In genomic region chr3:194315965-194316361, GRCh38 we compare ENCODE assay signal across 9 cellular contexts. TPM values are rescaled to one million over a fixed set of nuclear protein-coding genes. Genes with fewer than 3 reads are reported as not detected.
A peak's percentile ranks its signal among the peaks of the same experiment; 100 is the strongest.
DNase-seq lines count a peak whose midpoint lies in the region; ATAC-seq and TF ChIP-seq lines count a peak whose summit lies in the region.
"Had no signal": no experiment of that assay in that cellular context is flagged by ENCODE, and none has a peak within 500 bp of the region (broad histone marks: within the 10 kb centered on the region; RNA-seq: fewer than 3 reads in every experiment).

No MANE protein-coding gene starts in this region.

- H3K36me3 ChIP-seq in smooth muscle cell (ENCODE audit: low read depth) = no peaks in the 10 kb centered on the region

- H3K36me3 Mint-ChIP-seq in Calu3 (ENCODE audit: insufficient read depth, unreplicated experiment) = peaks cover 26% of the 10 kb centered on the region

- ATAC-seq in GM21825 (IDR thresholded peaks at IDR 0.05; ENCODE audit: unreplicated experiment) = peak; percentile 13

- 25% methylated on average over 17 of the region's 17 CpGs for WGBS in smooth muscle cell (ENCODE audit: low lambda C conversion rate)

- no peak overlapping the region for H3K9ac ChIP-seq in smooth muscle cell (ENCODE audit: low read depth)

- H3F3A ChIP-seq in smooth muscle cell (ENCODE audit: low read depth) = peaks cover 4% of the 10 kb centered on the region

- peak overlapping the region; percentile 92 for H3K4me2 ChIP-seq in smooth muscle cell

- H3K27ac ChIP-seq in smooth muscle cell (ENCODE audit: low read depth) = no peak overlapping the region

- peak overlapping the region; percentile 12 for H3K27ac Mint-ChIP-seq in Calu3 (ENCODE audit: unreplicated experiment)

- no peaks in the 10 kb centered on the region for H3K27me3 Mint-ChIP-seq in Calu3 (ENCODE audit: unreplicated experiment)

- peaks cover 15% of the 10 kb centered on the region for H3K27me3 ChIP-seq in smooth muscle cell (ENCODE audit: low read depth)

- no peak overlapping the region for H3K4me3 ChIP-seq in fibroblast of pulmonary artery (replicated peaks; ENCODE audit: low read depth, low read length)
- peak overlapping the region; percentile 46 for H3K4me3 ChIP-seq in smooth muscle cell

- no peaks in the 10 kb centered on the region for H3K79me2 ChIP-seq in smooth muscle cell (ENCODE audit: low read depth)

- no peaks in the 10 kb centered on the region for H3K9me3 ChIP-seq in smooth muscle cell (replicated peaks; ENCODE audit: low read depth)

- H2AFZ ChIP-seq in smooth muscle cell (ENCODE audit: low read depth) = peak overlapping the region; percentile 67

- CTCF ChIA-PET in Calu3 (lab: Charles Lee) = interaction anchor here (0.6 to 2.8 kb wide), 39 partner anchors 8 to 654 kb away, joined by 3 to 69 read pairs (median 4); partner anchors contain the start of gene HES1

- TF ChIP-seq CTCF in Calu3 (IDR thresholded peaks at IDR 0.05; ENCODE audit: unreplicated experiment) (no peak), fibroblast of pulmonary artery (IDR thresholded peaks at IDR 0.05; ENCODE audit: low read length, missing control alignments) (no peak), smooth muscle cell (IDR thresholded peaks at IDR 0.05; ENCODE audit: borderline replicate concordance, insufficient read depth, poor library complexity, severe bottlenecking) (no peak)

- H3K4me3 Mint-ChIP-seq in Calu3 (ENCODE audit: low read depth, unreplicated experiment) = peak overlapping the region; percentile 69

- DNase-seq in Calu3 (no peak), NCI-H146 treated with DMSO at 0.1 percent for 48 hours (lab: John Stamatoyannopoulos, UW; ENCODE audit: unreplicated experiment) (peak; percentile 57), fibroblast of pulmonary artery (ENCODE audit: low read depth) (peak; percentile 66), smooth muscle cell (lab: John Stamatoyannopoulos, UW; ENCODE audit: unreplicated experiment) (no peak), cerebellar nuclear complex (lab: John Stamatoyannopoulos, UW) (no peak), hippocampal formation (lab: John Stamatoyannopoulos, UW) (no peak), dedifferentiated amniotic fluid mesenchymal stem cell (ENCODE audit: extremely low spot score) (no peak)

- H3K9me3 Mint-ChIP-seq in Calu3 (ENCODE audit: low read depth, unreplicated experiment) = peaks cover 8% of the 10 kb centered on the region

- H3K4me1 ChIP-seq in smooth muscle cell (ENCODE audit: low read depth) = peaks cover 11% of the 10 kb centered on the region

- no TSS peak for BruUV-seq in Calu3 (replicated peaks; lab: Mats Ljungman, UMichigan)

- intact Hi-C loops in Calu3 (cut with micrococcal nuclease; ENCODE audit: unreplicated experiment) = loop anchor here (1.0 to 5.0 kb wide), 4 partner anchors 148 to 533 kb away; no protein-coding TSS in a partner anchor

- peaks cover 42% of the 10 kb centered on the region for H3K4me1 Mint-ChIP-seq in Calu3 (ENCODE audit: low read depth, unreplicated experiment)

- H4K20me1 ChIP-seq in smooth muscle cell (ENCODE audit: low read depth) = no peaks in the 10 kb centered on the region

RNA-seq across cellular contexts. Expression of gene CPN2, which starts 35.2 kb away (rescaled TPM):
- not detected in 2 replicates for total RNA-seq in Calu3 (2022)
- 0.13 TPM in 1 of 2 replicates, not detected in the other for total RNA-seq in smooth muscle cell
- not detected in 2 replicates for polyA plus RNA-seq in smooth muscle cell
- total RNA-seq: lung had no signal
- polyA plus RNA-seq: lung had no signal

RNA-seq across cellular contexts. Expression of gene LRRC15, which starts 53.6 kb away (rescaled TPM):
- total RNA-seq in Calu3 (2022) = 0.05 TPM in 1 of 2 replicates, not detected in the other
- 4.3 and 4.7 TPM in 2 replicates for total RNA-seq in smooth muscle cell
- 2.4 and 4.9 TPM in 2 replicates for polyA plus RNA-seq in smooth muscle cell

Comparison
In these comparisons a context has a peak if more than half of its experiments do, and no peak if none do; other contexts are left out.
1. DNase-seq: peak in NCI-H146 treated with DMSO at 0.1 percent for 48 hours (single experiment) and fibroblast of pulmonary artery (single experiment); none in Calu3 (single experiment), smooth muscle cell (single experiment), cerebellar nuclear complex (0 of 2), hippocampal formation (0 of 2) and dedifferentiated amniotic fluid mesenchymal stem cell (single experiment).